ENCODE assay signal across 8 cellular contexts in genomic region chr6:170048615-170049256, GRCh38.
A peak's percentile ranks its signal among the peaks of the same experiment; 100 is the strongest.
DNase-seq lines count a peak whose midpoint lies in the region; ATAC-seq and TF ChIP-seq lines count a peak whose summit lies in the region.
"Had no signal": no experiment of that assay in that cellular context is flagged by ENCODE, and none has a peak within 500 bp of the region (broad histone marks: within the 10 kb centered on the region; RNA-seq: fewer than 3 reads in every experiment).

No MANE protein-coding gene starts in this region.

- ATAC-seq in HG03097 (IDR thresholded peaks at IDR 0.05; ENCODE audit: low FRiP score, unreplicated experiment) (no peak), HG02642 (IDR thresholded peaks at IDR 0.05; ENCODE audit: poor library complexity, unreplicated experiment) (no peak)

- no peak overlapping the region for H3K4me3 Mint-ChIP-seq in dendritic cell treated with granulocyte-macrophage colony-stimulating factor and Interleukin-4, amounts not matched to agents 40 ng/mL and 50 ng/mL, for 4 days
- no peak overlapping the region for H3K4me3 Mint-ChIP-seq in HFFc6
- H3K4me3 Mint-ChIP-seq: central memory CD8-positive, alpha-beta T cell had no signal

- TF ChIP-seq CTCF in transverse colon (IDR thresholded peaks at IDR 0.05) (no peak), HFFc6 (IDR thresholded peaks at IDR 0.05) (no peak)

- peak overlapping the region; percentile 80 to 94 (median 84) for H3K27ac ChIP-seq in transverse colon

- 60 to 66% methylated on average over 6 to 16 of the region's 16 CpGs for WGBS in transverse colon (ENCODE audit: low coverage in 1 of 2), 2 donors

- H3K4me1 Mint-ChIP-seq in dendritic cell treated with granulocyte-macrophage colony-stimulating factor and Interleukin-4, amounts not matched to agents 40 ng/mL and 50 ng/mL, for 4 days (ENCODE audit: low read depth) = peaks cover 52% of the 10 kb centered on the region
- no peaks in the 10 kb centered on the region for H3K4me1 Mint-ChIP-seq in HFFc6 (ENCODE audit: low read depth)

- intact Hi-C loops in dendritic cell treated with granulocyte-macrophage colony-stimulating factor and Interleukin-4, amounts not matched to agents 40 ng/mL and 50 ng/mL, for 4 days (cut with micrococcal nuclease) = no loop called here
- intact Hi-C loops in transverse colon (cut with DNase I; ENCODE audit: low total_unique reads) = no loop called here

- DNase-seq in NOMO-1 (lab: John Stamatoyannopoulos, UW; ENCODE audit: unreplicated experiment in 2 of 2) = peak; percentile 75 to 81
- peak; percentile 57 for DNase-seq in medulla oblongata (ENCODE audit: extremely low spot score)
- DNase-seq in transverse colon = peak; percentile 63
- DNase-seq in HFFc6 = no peak

- H3K27ac Mint-ChIP-seq in dendritic cell treated with granulocyte-macrophage colony-stimulating factor and Interleukin-4, amounts not matched to agents 40 ng/mL and 50 ng/mL, for 4 days = peak overlapping the region; percentile 57
- H3K27ac Mint-ChIP-seq in HFFc6 = no peak overlapping the region

- no peaks in the 10 kb centered on the region for H3K36me3 Mint-ChIP-seq in dendritic cell treated with granulocyte-macrophage colony-stimulating factor and Interleukin-4, amounts not matched to agents 40 ng/mL and 50 ng/mL, for 4 days (ENCODE audit: low read depth)
- peaks cover 9% of the 10 kb centered on the region for H3K36me3 Mint-ChIP-seq in HFFc6 (ENCODE audit: low read depth)

- TF ChIP-seq POLR2A in transverse colon (IDR thresholded peaks at IDR 0.05) = no peak

- in situ Hi-C loops in transverse colon (cut with MboI; ENCODE audit: low pct_ligation_motif_present in 1 of 4, low pct_unique_long_range_greater_than_20kb in 1 of 4, low sequenced_read_pairs in 3 of 4) = no loop called here

- no peaks in the 10 kb centered on the region for H3K36me3 ChIP-seq in transverse colon

- no peaks in the 10 kb centered on the region for H3K9me3 ChIP-seq in transverse colon

- peaks cover 0 to 36% (median 10%) of the 10 kb centered on the region in 4 donors for H3K4me1 ChIP-seq in transverse colon

- no peak for TF ChIP-seq EP300 in transverse colon (IDR thresholded peaks at IDR 0.05; ENCODE audit: low read depth)

- no peaks in the 10 kb centered on the region for H3K27me3 ChIP-seq in transverse colon

- H3K27me3 Mint-ChIP-seq in dendritic cell treated with granulocyte-macrophage colony-stimulating factor and Interleukin-4, amounts not matched to agents 40 ng/mL and 50 ng/mL, for 4 days = peaks cover 7% of the 10 kb centered on the region
- peaks cover 4% of the 10 kb centered on the region; the same call in 1 of the 2 replicates for H3K27me3 Mint-ChIP-seq in HFFc6 (ENCODE audit: insufficient read depth)
- H3K27me3 Mint-ChIP-seq: central memory CD8-positive, alpha-beta T cell had no signal

- H3K9me3 Mint-ChIP-seq in dendritic cell treated with granulocyte-macrophage colony-stimulating factor and Interleukin-4, amounts not matched to agents 40 ng/mL and 50 ng/mL, for 4 days = peaks cover 8% of the 10 kb centered on the region
- H3K9me3 Mint-ChIP-seq in HFFc6 = peaks cover 59% of the 10 kb centered on the region
- H3K9me3 Mint-ChIP-seq: central memory CD8-positive, alpha-beta T cell had no signal

- H3K4me3 ChIP-seq in transverse colon = no peak overlapping the region
